In genomic region chr3:71672302-71672701, GRCh38 we compare ENCODE assay signal across 16 cellular contexts. TPM values are rescaled to one million over a fixed set of nuclear protein-coding genes. Genes with fewer than 3 reads are reported as not detected.
A peak's percentile ranks its signal among the peaks of the same experiment; 100 is the strongest.
DNase-seq lines count a peak whose midpoint lies in the region; ATAC-seq and TF ChIP-seq lines count a peak whose summit lies in the region.
"Had no signal": no experiment of that assay in that cellular context is flagged by ENCODE, and none has a peak within 500 bp of the region (broad histone marks: within the 10 kb centered on the region; RNA-seq: fewer than 3 reads in every experiment).

No MANE protein-coding gene starts in this region.

- H3K36me3 ChIP-seq in iPS-15b (ENCODE audit: control insufficient read depth, insufficient read depth, low read length) (no peaks in the 10 kb centered on the region), neural progenitor cell (no peaks in the 10 kb centered on the region)
- H3K36me3 ChIP-seq: BLaER1 had no signal

- no peak for DNase-seq in CD4-positive, alpha-beta T cell
- DNase-seq in NCI-H69 (lab: John Stamatoyannopoulos, UW) (peak; percentile 10), neural progenitor cell (ENCODE audit: low spot score) (no peak), NOMO-1 (lab: John Stamatoyannopoulos, UW; ENCODE audit: unreplicated experiment in 2 of 2) (no peak), NCI-H446 treated with DMSO at 0.1 percent for 48 hours (lab: John Stamatoyannopoulos, UW) (no peak)
- DNase-seq: 8988T, DMS 273 treated with DMSO at 0.1 percent for 48 hours, H7, NCI-H1417, NCI-H2029, NCI-H345 had no signal

- H3K36me3 Mint-ChIP-seq in CD4-positive, alpha-beta T cell (ENCODE audit: low read depth), result peaks cover 37% of the 10 kb centered on the region
- H3K36me3 Mint-ChIP-seq in neural progenitor cell, result no peaks in the 10 kb centered on the region

- H3K4me1 ChIP-seq in iPS-15b (ENCODE audit: control insufficient read depth, insufficient read depth, low read length) (peaks cover 8% of the 10 kb centered on the region), neural progenitor cell (peaks cover 15% of the 10 kb centered on the region)
- H3K4me1 ChIP-seq: BLaER1 had no signal

- H3K27ac Mint-ChIP-seq in CD4-positive, alpha-beta T cell, result peak overlapping the region; percentile 52
- H3K27ac Mint-ChIP-seq in neural progenitor cell, result peak overlapping the region; percentile 69
- H3K27ac Mint-ChIP-seq: IgD-negative memory B cell had no signal

- peak overlapping the region; percentile 14 for H2AFZ ChIP-seq in neural progenitor cell (replicated peaks)

- H3K4me2 ChIP-seq in neural progenitor cell, result peak overlapping the region; percentile 1
- H3K4me2 ChIP-seq: BLaER1 had no signal

- TF ChIP-seq CTCF in CD4-positive, alpha-beta T cell (IDR thresholded peaks at IDR 0.05), result no peak
- TF ChIP-seq CTCF in neural progenitor cell (IDR thresholded peaks at IDR 0.05), result no peak

- no peaks in the 10 kb centered on the region for H3K27me3 ChIP-seq in CD4-positive, alpha-beta T cell (ENCODE audit: control insufficient read depth, insufficient read depth, low read length)
- H3K27me3 ChIP-seq in iPS-15b (ENCODE audit: control insufficient read depth, insufficient read depth, low read length) (no peaks in the 10 kb centered on the region), neural progenitor cell (no peaks in the 10 kb centered on the region)
- H3K27me3 ChIP-seq: BLaER1 had no signal

- ATAC-seq in CD4-positive, alpha-beta T cell (ENCODE audit: poor library complexity), result no peak
- ATAC-seq in HG02981 (IDR thresholded peaks at IDR 0.05; ENCODE audit: unreplicated experiment) (no peak), HG02884 (IDR thresholded peaks at IDR 0.05; ENCODE audit: unreplicated experiment) (no peak)

- no peaks in the 10 kb centered on the region for H4K20me1 ChIP-seq in neural progenitor cell (ENCODE audit: low read depth)
- H4K20me1 ChIP-seq: BLaER1 had no signal

- H3K27ac ChIP-seq in CD4-positive, alpha-beta T cell (ENCODE audit: low read depth, low read length), result no peak overlapping the region
- no peak overlapping the region for H3K27ac ChIP-seq in neural progenitor cell
- H3K27ac ChIP-seq: BLaER1 had no signal

- no peaks in the 10 kb centered on the region for H3K27me3 Mint-ChIP-seq in CD4-positive, alpha-beta T cell
- H3K27me3 Mint-ChIP-seq in neural progenitor cell (ENCODE audit: insufficient read depth, low read depth), result peaks cover 3% of the 10 kb centered on the region

- intact Hi-C loops in CD4-positive, alpha-beta T cell (cut with DNase I, micrococcal nuclease), result no loop called here

- H3K4me1 Mint-ChIP-seq in CD4-positive, alpha-beta T cell (ENCODE audit: low read depth), result peaks cover 8% of the 10 kb centered on the region
- H3K4me1 Mint-ChIP-seq in neural progenitor cell, result peaks cover 31% of the 10 kb centered on the region
- H3K4me1 Mint-ChIP-seq: IgD-negative memory B cell had no signal

- no peaks in the 10 kb centered on the region for H3F3A ChIP-seq in neural progenitor cell (ENCODE audit: low read depth)

- H3K4me3 ChIP-seq in iPS-15b (ENCODE audit: low read depth, low read length), result no peak overlapping the region
- H3K4me3 ChIP-seq in neural progenitor cell, result no peak overlapping the region
- H3K4me3 ChIP-seq: BLaER1 had no signal

- H3K79me2 ChIP-seq in neural progenitor cell (ENCODE audit: low read depth), result no peaks in the 10 kb centered on the region

- H3K9me3 ChIP-seq in CD4-positive, alpha-beta T cell (ENCODE audit: control insufficient read depth, low read length), result no peaks in the 10 kb centered on the region
- H3K9me3 ChIP-seq in iPS-15b (ENCODE audit: control insufficient read depth, insufficient read depth, low read length), result no peaks in the 10 kb centered on the region
- no peaks in the 10 kb centered on the region for H3K9me3 ChIP-seq in neural progenitor cell (ENCODE audit: low read depth)
- H3K9me3 ChIP-seq: BLaER1 had no signal

- POLR2A ChIA-PET in CD4-positive, alpha-beta T cell (lab: Charles Lee), result interaction anchor here (0.6 kb wide), 1 partner anchor 37 kb away, joined by 3 read pairs; no protein-coding TSS in a partner anchor

- no peak overlapping the region for H3K4me3 Mint-ChIP-seq in CD4-positive, alpha-beta T cell
- H3K4me3 Mint-ChIP-seq in neural progenitor cell, result no peak overlapping the region
- H3K4me3 Mint-ChIP-seq: IgD-negative memory B cell had no signal

- H3K9me3 Mint-ChIP-seq in CD4-positive, alpha-beta T cell, result no peaks in the 10 kb centered on the region
- H3K9me3 Mint-ChIP-seq in neural progenitor cell, result peaks cover 7% of the 10 kb centered on the region

- CTCF ChIA-PET in CD4-positive, alpha-beta T cell (lab: Charles Lee), result no interaction called here

- H3K9ac ChIP-seq in iPS-15b (ENCODE audit: low read depth, low read length) (peak overlapping the region; percentile 14), neural progenitor cell (no peak overlapping the region)
- H3K9ac ChIP-seq: BLaER1 had no signal

RNA-seq across cellular contexts. Expression of gene EIF4E3, which starts 52.9 kb away (rescaled TPM):
- total RNA-seq in CD4-positive, alpha-beta T cell, result 10 to 100 TPM; 48.2 to 50.4 TPM
- 6.3 and 18.2 TPM in 2 replicates for total RNA-seq in neural progenitor cell (ENCODE audit: low replicate concordance)
